In the genomic region with DNA sequence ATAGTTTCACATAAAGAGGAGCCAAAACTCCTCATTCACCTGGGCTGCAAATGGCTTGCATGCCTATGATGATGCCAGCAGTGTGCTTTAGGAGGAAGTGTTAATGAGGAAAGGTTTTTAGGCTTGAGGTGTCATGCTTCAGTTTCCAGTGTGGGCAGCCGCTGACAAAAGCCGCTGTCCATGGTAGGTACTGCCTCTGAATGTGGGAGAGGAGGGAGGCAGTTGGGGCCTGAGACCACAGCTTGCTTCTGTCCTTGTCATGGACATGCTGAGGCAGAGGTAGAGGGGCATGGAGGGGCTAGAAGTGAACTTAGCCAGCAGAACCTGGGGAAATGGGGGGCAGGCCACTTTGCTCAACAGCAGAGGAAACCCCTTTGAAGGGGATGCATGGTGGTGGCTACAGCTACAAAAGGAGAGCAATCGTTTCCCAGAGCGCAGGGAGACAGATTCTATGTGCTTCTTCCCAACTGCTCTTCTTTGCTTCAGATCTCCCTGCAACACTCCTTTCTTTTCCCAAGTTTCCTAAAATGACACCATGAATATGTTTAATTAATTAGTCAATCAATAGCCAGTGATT, we compare ENCODE assay signal across 14 cellular contexts.
DNase-seq lines count a peak whose midpoint lies in the region; ATAC-seq, FAIRE-seq and TF ChIP-seq lines count a peak whose summit lies in the region.
"Had no signal": no experiment of that assay in that cellular context is flagged by ENCODE, and none has a peak within 500 bp of the region (broad histone marks: within the 10 kb centered on the region; RNA-seq: fewer than 3 reads in every experiment).

No MANE protein-coding gene starts in this region.

- no TSS peak for BruUV-seq in GM12878 (replicated peaks; lab: Mats Ljungman, UMichigan)

- H3K36me3 ChIP-seq in Karpas-422 (ENCODE audit: insufficient read depth, low read length) (no peaks in the 10 kb centered on the region), GM12878 (ENCODE audit: control insufficient read depth in 2 of 2, insufficient read depth in 2 of 2, low read length in 1 of 2) (no peaks in the 10 kb centered on the region), heart right ventricle (no peaks in the 10 kb centered on the region)

- H3K9ac ChIP-seq in Karpas-422 (ENCODE audit: low read length): no peak overlapping the region
- H3K9ac ChIP-seq in GM12878 (ENCODE audit: control insufficient read depth, insufficient read depth, low read length): no peak overlapping the region

- no peak overlapping the region for H3K4me2 ChIP-seq in Karpas-422 (ENCODE audit: low read depth, low read length, poor library complexity, severe bottlenecking)
- no peak overlapping the region for H3K4me2 ChIP-seq in GM12878 (ENCODE audit: control insufficient read depth, insufficient read depth)

- TF ChIP-seq CTCF in GM10266 (IDR thresholded peaks at IDR 0.05; ENCODE audit: control insufficient read depth, insufficient read depth, low read depth, missing control alignments): no peak
- no peak for TF ChIP-seq CTCF in GM12878 (IDR thresholded peaks at IDR 0.05 in 2 of 3, conservative IDR thresholded peaks at IDR 0.05 in 1 of 3; ENCODE audit: control insufficient read depth in 2 of 3, extremely low read depth in 1 of 3, insufficient read depth in 1 of 3, low read depth in 3 of 3, low read length in 3 of 3)
- no peak for TF ChIP-seq CTCF in nephron progenitor cell (IDR thresholded peaks at IDR 0.05)
- TF ChIP-seq CTCF in heart right ventricle (IDR thresholded peaks at IDR 0.05): no peak

- RAD21 ChIA-PET in GM12878 (lab: Charles Lee; ENCODE audit: unreplicated experiment): no interaction called here

- CTCF ChIA-PET in GM12878 (lab: Yijun Ruan, JAX): no interaction called here

- peaks cover 22% of the 10 kb centered on the region for H3K27me3 Mint-ChIP-seq in nephron progenitor cell (ENCODE audit: low read depth, poor library complexity)

- H3K79me2 ChIP-seq in Karpas-422 (ENCODE audit: low read length): no peaks in the 10 kb centered on the region
- no peaks in the 10 kb centered on the region for H3K79me2 ChIP-seq in GM12878 (ENCODE audit: control insufficient read depth, insufficient read depth, low read length)

- H3K9me3 ChIP-seq in Karpas-422 (ENCODE audit: low read length): no peaks in the 10 kb centered on the region
- no peaks in the 10 kb centered on the region; the same call in 2 of the 3 replicates for H3K9me3 ChIP-seq in GM12878 (replicated peaks; ENCODE audit: control insufficient read depth, insufficient read depth, low read length)
- H3K9me3 ChIP-seq in heart right ventricle: no peaks in the 10 kb centered on the region

- intact Hi-C loops in GM12878 (cut with micrococcal nuclease; ENCODE audit: unreplicated experiment) (no loop called here), heart right ventricle (cut with DNase I) (no loop called here)

- H3K27ac ChIP-seq in Karpas-422 (ENCODE audit: low read length): no peak overlapping the region
- H3K27ac ChIP-seq in GM12878 (ENCODE audit: control insufficient read depth, insufficient read depth): no peak overlapping the region
- H3K27ac ChIP-seq in heart right ventricle: no peak overlapping the region

- no peaks in the 10 kb centered on the region for H3K9me3 Mint-ChIP-seq in nephron progenitor cell

- DNase-seq in GM10266 (ENCODE audit: extremely low spot score): peak; percentile 35
- DNase-seq in Karpas-422: peak; percentile 56
- no peak for DNase-seq in GM12878 (ENCODE audit: low read depth, low spot score)
- peak; percentile 71 for DNase-seq in nephron progenitor cell
- no peak for DNase-seq in pons (ENCODE audit: low spot score)
- no peak for DNase-seq in NCI-H774 (lab: John Stamatoyannopoulos, UW)
- DNase-seq in heart right ventricle: no peak
- DNase-seq: central memory CD4-positive, alpha-beta T cell; left colon; occipital lobe; stimulated activated CD4-positive, alpha-beta T cell treated with anti-CD3 and anti-CD28 coated beads, Interleukin-1b, Interleukin-23, amount 100 ng/mL, for 48 hours; stimulated activated naive CD4-positive, alpha-beta T cell had no signal

- H2AFZ ChIP-seq in Karpas-422 (ENCODE audit: low read length) (no peak overlapping the region), GM12878 (ENCODE audit: control insufficient read depth, low read depth, low read length) (no peak overlapping the region)

- no peak for TF ChIP-seq POLR2A in GM12878 (IDR thresholded peaks at IDR 0.05; ENCODE audit: low read depth, low read length)

- TF ChIP-seq RAD21 in GM12878 (IDR thresholded peaks at IDR 0.05; ENCODE audit: insufficient read depth, low read depth, low read length): no peak

- H3K4me1 Mint-ChIP-seq in nephron progenitor cell: no peaks in the 10 kb centered on the region

- no peak overlapping the region for H3K27ac Mint-ChIP-seq in nephron progenitor cell

- no peak for TF ChIP-seq EP300 in GM12878 (IDR thresholded peaks at IDR 0.05; ENCODE audit: borderline replicate concordance in 1 of 2, control insufficient read depth in 1 of 2, low read depth in 2 of 2, low read length in 2 of 2)

- H3K4me3 Mint-ChIP-seq in nephron progenitor cell: no peak overlapping the region

- no peaks in the 10 kb centered on the region for H4K20me1 ChIP-seq in Karpas-422 (ENCODE audit: insufficient read depth, low read depth, low read length)
- no peaks in the 10 kb centered on the region for H4K20me1 ChIP-seq in GM12878 (ENCODE audit: control insufficient read depth, insufficient read depth)

- in situ Hi-C loops in GM12878 (cut with MboI): no loop called here

- SMC1A ChIA-PET in GM12878 (lab: Charles Lee; ENCODE audit: uncharacterized antibody, unreplicated experiment): no interaction called here

- H3K4me1 ChIP-seq in Karpas-422 (ENCODE audit: low read length): no peaks in the 10 kb centered on the region
- peaks cover 4% of the 10 kb centered on the region; the same call in 1 of the 2 replicates for H3K4me1 ChIP-seq in GM12878 (ENCODE audit: control insufficient read depth, insufficient read depth, low read length)
- no peaks in the 10 kb centered on the region for H3K4me1 ChIP-seq in heart right ventricle

- H3K27me3 ChIP-seq in Karpas-422 (ENCODE audit: low read length) (no peaks in the 10 kb centered on the region), GM12878 (replicated peaks in 1 of 2; ENCODE audit: control insufficient read depth in 2 of 2, insufficient read depth in 2 of 2, low read length in 1 of 2) (no peaks in the 10 kb centered on the region), heart right ventricle (peaks cover 0 to 9% (median 0%) of the 10 kb centered on the region in 7 donors)

- no peaks in the 10 kb centered on the region for H3K9me2 ChIP-seq in Karpas-422 (replicated peaks; ENCODE audit: insufficient read depth, low read length)

- WGBS in GM12878 (ENCODE audit: insufficient coverage, insufficient replicate concordance, low lambda C conversion rate, missing lambda C conversion rate): 74% methylated on average over 4 of the region's 4 CpGs
- 58 to 61% methylated on average over 4 of the region's 4 CpGs for WGBS in heart right ventricle, 2 donors

- H3K4me3 ChIP-seq in Karpas-422 (ENCODE audit: low read length) (no peak overlapping the region), GM12878 (no peak overlapping the region), heart right ventricle (no peak overlapping the region)

- FAIRE-seq in GM12878 (lab: Jason Lieb, UNC): no peak

- POLR2A ChIA-PET in GM12878 (lab: Charles Lee): no interaction called here

- no peaks in the 10 kb centered on the region for H3K36me3 Mint-ChIP-seq in nephron progenitor cell (ENCODE audit: low read depth)

- peak; percentile 39; the same call in 1 of the 3 replicates for ATAC-seq in GM12878
- ATAC-seq in heart right ventricle: no peak
- ATAC-seq in HG02588 (IDR thresholded peaks at IDR 0.05; ENCODE audit: unreplicated experiment): no peak
- ATAC-seq: activated CD4-positive, CD25-positive, alpha-beta regulatory T cell treated with anti-CD3 and anti-CD28 coated beads, Interleukin-2, amount 50 U/mL, for 24 hours; left colon had no signal

TF ChIP-seq in GM12878, 131 proteins besides CTCF, POLR2A, EP300 and RAD21 (continues in another document):
- TF ChIP-seq EGR1 (IDR thresholded peaks at IDR 0.05; ENCODE audit: borderline replicate concordance in 1 of 2, low read depth in 2 of 2, low read length in 2 of 2): no peak
- TF ChIP-seq, protein P1, sequence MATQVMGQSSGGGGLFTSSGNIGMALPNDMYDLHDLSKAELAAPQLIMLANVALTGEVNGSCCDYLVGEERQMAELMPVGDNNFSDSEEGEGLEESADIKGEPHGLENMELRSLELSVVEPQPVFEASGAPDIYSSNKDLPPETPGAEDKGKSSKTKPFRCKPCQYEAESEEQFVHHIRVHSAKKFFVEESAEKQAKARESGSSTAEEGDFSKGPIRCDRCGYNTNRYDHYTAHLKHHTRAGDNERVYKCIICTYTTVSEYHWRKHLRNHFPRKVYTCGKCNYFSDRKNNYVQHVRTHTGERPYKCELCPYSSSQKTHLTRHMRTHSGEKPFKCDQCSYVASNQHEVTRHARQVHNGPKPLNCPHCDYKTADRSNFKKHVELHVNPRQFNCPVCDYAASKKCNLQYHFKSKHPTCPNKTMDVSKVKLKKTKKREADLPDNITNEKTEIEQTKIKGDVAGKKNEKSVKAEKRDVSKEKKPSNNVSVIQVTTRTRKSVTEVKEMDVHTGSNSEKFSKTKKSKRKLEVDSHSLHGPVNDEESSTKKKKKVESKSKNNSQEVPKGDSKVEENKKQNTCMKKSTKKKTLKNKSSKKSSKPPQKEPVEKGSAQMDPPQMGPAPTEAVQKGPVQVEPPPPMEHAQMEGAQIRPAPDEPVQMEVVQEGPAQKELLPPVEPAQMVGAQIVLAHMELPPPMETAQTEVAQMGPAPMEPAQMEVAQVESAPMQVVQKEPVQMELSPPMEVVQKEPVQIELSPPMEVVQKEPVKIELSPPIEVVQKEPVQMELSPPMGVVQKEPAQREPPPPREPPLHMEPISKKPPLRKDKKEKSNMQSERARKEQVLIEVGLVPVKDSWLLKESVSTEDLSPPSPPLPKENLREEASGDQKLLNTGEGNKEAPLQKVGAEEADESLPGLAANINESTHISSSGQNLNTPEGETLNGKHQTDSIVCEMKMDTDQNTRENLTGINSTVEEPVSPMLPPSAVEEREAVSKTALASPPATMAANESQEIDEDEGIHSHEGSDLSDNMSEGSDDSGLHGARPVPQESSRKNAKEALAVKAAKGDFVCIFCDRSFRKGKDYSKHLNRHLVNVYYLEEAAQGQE (IDR thresholded peaks at IDR 0.05; ENCODE audit: low read depth, low read length): peak; percentile 98
- no peak for TF ChIP-seq HDGF (IDR thresholded peaks at IDR 0.05)
- no peak for TF ChIP-seq BHLHE40 (IDR thresholded peaks at IDR 0.05; ENCODE audit: borderline replicate concordance in 1 of 2, low read depth in 2 of 2, low read length in 1 of 2)
- TF ChIP-seq BRCA1 (IDR thresholded peaks at IDR 0.05; ENCODE audit: low read depth, low read length): no peak

Comparison
In these comparisons a context has a peak if more than half of its experiments do, and no peak if none do; other contexts are left out.
1. DNase-seq: peak in GM10266 (single experiment), Karpas-422 (single experiment) and nephron progenitor cell (single experiment); none in GM12878 (single experiment), pons (single experiment), NCI-H774 (single experiment) and heart right ventricle (0 of 2).